In the genomic region with DNA sequence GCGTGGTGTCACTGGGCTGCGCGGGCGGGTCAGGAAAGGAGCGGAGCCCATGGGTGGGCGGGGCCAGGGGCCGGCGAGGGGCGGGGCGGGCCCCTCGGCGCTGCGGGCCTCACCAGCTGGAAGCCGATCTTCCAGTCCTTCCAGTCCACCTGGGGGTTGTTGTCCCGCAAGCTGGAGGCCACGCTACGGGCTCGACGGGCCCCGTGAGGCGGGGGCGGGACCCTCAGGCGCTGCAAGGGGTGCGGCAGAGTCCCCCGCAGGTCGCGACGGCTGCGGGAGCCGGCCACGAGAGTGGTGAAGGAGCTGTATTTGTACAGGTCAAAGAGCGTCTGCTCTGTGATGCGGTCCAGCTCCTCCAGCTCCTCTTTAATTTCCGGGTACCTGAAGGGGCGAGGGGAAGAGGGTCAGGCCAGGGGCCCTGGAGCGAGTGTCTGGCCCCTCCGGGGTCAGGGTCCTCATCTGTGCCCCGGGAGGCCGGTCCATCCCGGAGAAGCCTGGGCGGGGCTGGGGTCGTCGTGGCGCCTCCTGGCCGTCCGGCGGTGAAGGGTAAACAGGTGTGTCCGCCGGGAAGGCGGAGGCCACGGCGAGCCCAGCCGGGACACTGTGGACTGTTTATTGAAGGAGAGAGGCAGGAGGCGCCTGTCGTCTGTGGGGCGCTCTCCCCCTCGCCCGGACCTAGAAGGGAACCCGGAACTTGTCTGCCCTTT, we compare ENCODE assay signal across 8 cellular contexts. TPM values are rescaled to one million over a fixed set of nuclear protein-coding genes. Genes with fewer than 3 reads are reported as not detected.
DNase-seq lines count a peak whose midpoint lies in the region; ATAC-seq, FAIRE-seq and TF ChIP-seq lines count a peak whose summit lies in the region.

No MANE protein-coding gene starts in this region.

- POLR2A ChIA-PET in WTC11 (lab: Charles Lee) = interaction anchor here (0.6 to 1.9 kb wide), 8 partner anchors 9 to 107 kb away, joined by 3 to 21 read pairs (median 4); partner anchors contain the start of genes SCNN1A and VAMP1

- H3K27me3 Mint-ChIP-seq in HFFc6 (ENCODE audit: insufficient read depth) = peaks cover 10% of the 10 kb centered on the region
- no peaks in the 10 kb centered on the region for H3K27me3 Mint-ChIP-seq in WTC11 (ENCODE audit: low read depth)

- TF ChIP-seq CTCF in HFFc6 (IDR thresholded peaks at IDR 0.05) (no peak), WTC11 (IDR thresholded peaks at IDR 0.05) (no peak), bronchial epithelial cell (IDR thresholded peaks at IDR 0.05; ENCODE audit: insufficient read depth, low read length, severe bottlenecking) (peak; percentile 11)

- FAIRE-seq in bronchial epithelial cell (lab: Jason Lieb, UNC) = no peak

- CTCF ChIA-PET in WTC11 (lab: Charles Lee) = interaction anchor here (0.6 to 3.2 kb wide), 13 partner anchors 8 to 257 kb away, joined by 3 to 21 read pairs (median 5); partner anchors contain the start of genes LTBR, SCNN1A and VAMP1

- H3K27ac Mint-ChIP-seq in HFFc6 (no peak overlapping the region), WTC11 (no peak overlapping the region; the same call in 1 of the 2 replicates)

- H3K36me3 ChIP-seq in bronchial epithelial cell (ENCODE audit: control insufficient read depth, insufficient read depth, low read length) = peaks cover 2% of the 10 kb centered on the region

- H3K4me3 ChIP-seq in bronchial epithelial cell (ENCODE audit: low read depth, low read length) = peak overlapping the region; percentile 48

- no peaks in the 10 kb centered on the region for H3K36me3 Mint-ChIP-seq in HFFc6 (ENCODE audit: low read depth)
- H3K36me3 Mint-ChIP-seq in WTC11 = peaks cover 46% of the 10 kb centered on the region

- H3K27me3 ChIP-seq in bronchial epithelial cell (ENCODE audit: control insufficient read depth, insufficient read depth, low read length) = no peaks in the 10 kb centered on the region
- no peaks in the 10 kb centered on the region for H3K27me3 ChIP-seq in layer of hippocampus (ENCODE audit: control insufficient read depth, insufficient read depth, low read length)

- ATAC-seq in WTC11 (peak; percentile 76), GM18868 (IDR thresholded peaks at IDR 0.05; ENCODE audit: unreplicated experiment) (no peak)

- DNase-seq in AG08396 (ENCODE audit: low spot score) (peak; percentile 95), HFFc6 (no peak), WTC11 (ENCODE audit: low spot score) (peak; percentile 66), bronchial epithelial cell (ENCODE audit: low read depth) (peak; percentile 62), NCI-H1092 treated with DMSO at 0.1 percent for 48 hours (lab: John Stamatoyannopoulos, UW) (no peak)
- peak; percentile 63 for DNase-seq in stimulated activated CD4-positive, alpha-beta T cell treated with anti-CD3 and anti-CD28 coated beads, Interleukin-4, amount 100 ng/mL, for 24 hours

- H3K4me3 Mint-ChIP-seq in HFFc6 (peak overlapping the region; percentile 70), WTC11 (peak overlapping the region; percentile 50)

- peak overlapping the region; percentile 83 for H3K27ac ChIP-seq in layer of hippocampus (ENCODE audit: low read depth, low read length)

- H3K4me1 Mint-ChIP-seq in HFFc6 (ENCODE audit: low read depth) (peaks cover 9% of the 10 kb centered on the region), WTC11 (peaks cover 27% of the 10 kb centered on the region)

- H3K9me3 Mint-ChIP-seq in HFFc6 = no peaks in the 10 kb centered on the region
- no peaks in the 10 kb centered on the region for H3K9me3 Mint-ChIP-seq in WTC11

TF ChIP-seq in WTC11, 78 proteins besides CTCF, POLR2A, EP300 and RAD21 (continues in another document):
- TF ChIP-seq ZNF232 (CRISPR knock-in tag; IDR thresholded peaks at IDR 0.05) (no peak), PREB (CRISPR knock-in tag; IDR thresholded peaks at IDR 0.05; ENCODE audit: borderline replicate concordance) (no peak), TP53 (CRISPR knock-in tag; IDR thresholded peaks at IDR 0.05) (no peak), CREB1 (CRISPR knock-in tag; IDR thresholded peaks at IDR 0.05) (no peak), ZNF671 (CRISPR knock-in tag; IDR thresholded peaks at IDR 0.05) (no peak), CREM (CRISPR knock-in tag; IDR thresholded peaks at IDR 0.05) (no peak), HMGA2 (CRISPR knock-in tag; IDR thresholded peaks at IDR 0.05) (no peak), SMAD4 (CRISPR knock-in tag; IDR thresholded peaks at IDR 0.05) (no peak), ZBTB21 (CRISPR knock-in tag; IDR thresholded peaks at IDR 0.05; ENCODE audit: borderline replicate concordance) (no peak), ZNF423 (CRISPR knock-in tag; IDR thresholded peaks at IDR 0.05) (0 out of 2 replicates have a peak, but pooled peaks have one; percentile 2), FOXK1 (CRISPR knock-in tag; IDR thresholded peaks at IDR 0.05) (0 out of 2 replicates have a peak, but pooled peaks have one; percentile 32), STAT6 (CRISPR knock-in tag; conservative IDR thresholded peaks at IDR 0.05; ENCODE audit: low read depth) (no peak), IRF2 (CRISPR knock-in tag; IDR thresholded peaks at IDR 0.05; ENCODE audit: borderline replicate concordance, low read depth) (no peak), TCF7 (CRISPR knock-in tag; IDR thresholded peaks at IDR 0.05; ENCODE audit: low read depth) (no peak), TEAD4 (CRISPR knock-in tag; IDR thresholded peaks at IDR 0.05) (no peak), JAZF1 (CRISPR knock-in tag; IDR thresholded peaks at IDR 0.05) (no peak)
- TF ChIP-seq, protein P1, sequence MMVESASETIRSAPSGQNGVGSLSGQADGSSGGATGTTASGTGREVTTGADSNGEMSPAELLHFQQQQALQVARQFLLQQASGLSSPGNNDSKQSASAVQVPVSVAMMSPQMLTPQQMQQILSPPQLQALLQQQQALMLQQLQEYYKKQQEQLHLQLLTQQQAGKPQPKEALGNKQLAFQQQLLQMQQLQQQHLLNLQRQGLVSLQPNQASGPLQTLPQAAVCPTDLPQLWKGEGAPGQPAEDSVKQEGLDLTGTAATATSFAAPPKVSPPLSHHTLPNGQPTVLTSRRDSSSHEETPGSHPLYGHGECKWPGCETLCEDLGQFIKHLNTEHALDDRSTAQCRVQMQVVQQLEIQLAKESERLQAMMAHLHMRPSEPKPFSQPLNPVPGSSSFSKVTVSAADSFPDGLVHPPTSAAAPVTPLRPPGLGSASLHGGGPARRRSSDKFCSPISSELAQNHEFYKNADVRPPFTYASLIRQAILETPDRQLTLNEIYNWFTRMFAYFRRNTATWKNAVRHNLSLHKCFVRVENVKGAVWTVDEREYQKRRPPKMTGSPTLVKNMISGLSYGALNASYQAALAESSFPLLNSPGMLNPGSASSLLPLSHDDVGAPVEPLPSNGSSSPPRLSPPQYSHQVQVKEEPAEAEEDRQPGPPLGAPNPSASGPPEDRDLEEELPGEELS (CRISPR knock-in tag; IDR thresholded peaks at IDR 0.05) = no peak
- TF ChIP-seq, protein P2, sequence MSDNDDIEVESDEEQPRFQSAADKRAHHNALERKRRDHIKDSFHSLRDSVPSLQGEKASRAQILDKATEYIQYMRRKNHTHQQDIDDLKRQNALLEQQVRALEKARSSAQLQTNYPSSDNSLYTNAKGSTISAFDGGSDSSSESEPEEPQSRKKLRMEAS (CRISPR knock-in tag; IDR thresholded peaks at IDR 0.05) = peak; percentile 47; the same call in 1 of the 2 replicates

RNA-seq across cellular contexts. Expression of gene SCNN1A, which starts 11.9 kb away (rescaled TPM):
- under 1 TPM in 1 of 6 experiments, not detected in 5; 0.18 TPM for total RNA-seq in HFFc6 (2021; fragmentation: NEBNext Ultra II Directional; extraction: Animal tissue kit (Norgen Biotek cat#: 25700))
- total RNA-seq in WTC11 (2021) (97.6 to 108 TPM (median 100 TPM) in 3 replicates), bronchial epithelial cell (54.5 and 57.7 TPM in 2 replicates)

RNA-seq across cellular contexts. Expression of gene LTBR, which starts 20.5 kb away (rescaled TPM):
- 100 to 1,000 TPM in 3 of 6 experiments, 10 to 100 TPM in 3; 91.5 to 124 (median 106) TPM for total RNA-seq in HFFc6 (2021; fragmentation: NEBNext Ultra II Directional; extraction: Animal tissue kit (Norgen Biotek cat#: 25700))
- total RNA-seq in WTC11 (2021) = 4.0 to 6.1 TPM (median 4.5 TPM) in 3 replicates
- 55.8 and 60.6 TPM in 2 replicates for total RNA-seq in bronchial epithelial cell

RNA-seq across cellular contexts. Expression of gene TNFRSF1A, which starts 21.6 kb away (rescaled TPM):
- total RNA-seq in HFFc6 (2021; fragmentation: NEBNext Ultra II Directional; extraction: Animal tissue kit (Norgen Biotek cat#: 25700)) = 100 to 1,000 TPM; 105 to 122 (median 112) TPM
- total RNA-seq in WTC11 (2021) (32.3 to 44.1 TPM (median 32.4 TPM) in 3 replicates), bronchial epithelial cell (26.9 and 47.0 TPM in 2 replicates)

RNA-seq across cellular contexts. Expression of gene PLEKHG6, which starts 53.0 kb away (rescaled TPM):
- not detected for total RNA-seq in HFFc6 (2021; fragmentation: NEBNext Ultra II Directional; extraction: Animal tissue kit (Norgen Biotek cat#: 25700))
- 36.8 to 46.4 TPM (median 38.4 TPM) in 3 replicates for total RNA-seq in WTC11 (2021)
- 15.3 and 23.4 TPM in 2 replicates for total RNA-seq in bronchial epithelial cell

Comparison
In these comparisons a context has a peak if more than half of its experiments do, and no peak if none do; other contexts are left out.
1. DNase-seq: peak in AG08396 (single experiment), WTC11 (single experiment), bronchial epithelial cell (single experiment) and stimulated activated CD4-positive, alpha-beta T cell treated with anti-CD3 and anti-CD28 coated beads, Interleukin-4, amount 100 ng/mL, for 24 hours (single experiment); none in HFFc6 (single experiment) and NCI-H1092 treated with DMSO at 0.1 percent for 48 hours (single experiment).
2. RNA of gene SCNN1A, which starts 11.9 kb away (total RNA-seq): 97.6 to 108 TPM in WTC11 and 54.5 to 57.7 TPM in bronchial epithelial cell; 0.18 TPM in HFFc6; every median in the first group is over 10 times any median in the second.